Comparison of ENCODE assay signal across 8 cellular contexts in genomic region chr11:95067828-95068244, GRCh38. TPM values are rescaled to one million over a fixed set of nuclear protein-coding genes. Genes with fewer than 3 reads are reported as not detected.
DNase-seq lines count a peak whose midpoint lies in the region; ATAC-seq and TF ChIP-seq lines count a peak whose summit lies in the region.

No MANE protein-coding gene starts in this region.

- DNase-seq in HFFc6 (no peak), activated T-helper 1 cell treated with Interleukin-2 at 50 U/mL for 16 hours (ENCODE audit: low read depth) (peak; percentile 14), Right ventricle myocardium superior (no peak), prostate gland (ENCODE audit: low spot score) (no peak), GM13976 (ENCODE audit: low spot score) (no peak), NCI-H2196 treated with DMSO at 0.1 percent for 48 hours (lab: John Stamatoyannopoulos, UW; ENCODE audit: unreplicated experiment) (no peak)

- under 1% methylated on average over 17 of the region's 17 CpGs for WGBS in prostate gland

- TF ChIP-seq POLR2A in prostate gland (IDR thresholded peaks at IDR 0.05), result no peak

- 0 out of 22 replicates have a peak, but pooled peaks cover 0 to 6% (median 0%) of the 10 kb centered on the region in 11 experiments for H3K36me3 ChIP-seq in BLaER1 treated with 17β-estradiol and CSF1 and Interleukin-3, amounts not matched to agents 10 nM and 100 nM
- no peaks in the 10 kb centered on the region for H3K36me3 ChIP-seq in prostate gland

- H3K27ac Mint-ChIP-seq in HFFc6, result peak overlapping the region; percentile 97

- ATAC-seq in Right ventricle myocardium superior (ENCODE audit: poor library complexity) (peak; percentile 1), HG02973 (IDR thresholded peaks at IDR 0.05; ENCODE audit: unreplicated experiment) (no peak)

- H3K4me1 ChIP-seq in BLaER1 treated with 17β-estradiol and CSF1 and Interleukin-3, amounts not matched to agents 10 nM and 100 nM, result peaks cover 12 to 36% (median 21%) of the 10 kb centered on the region in 10 experiments
- no peaks in the 10 kb centered on the region for H3K4me1 ChIP-seq in prostate gland (replicated peaks)

- H3K27me3 ChIP-seq in BLaER1 treated with 17β-estradiol and CSF1 and Interleukin-3, amounts not matched to agents 10 nM and 100 nM, result no peaks in the 10 kb centered on the region
- no peaks in the 10 kb centered on the region for H3K27me3 ChIP-seq in prostate gland (replicated peaks; ENCODE audit: insufficient read depth)

- intact Hi-C loops in Right ventricle myocardium superior (cut with DNase I) (loop anchor here (2.0 to 10.0 kb wide), 2 partner anchors 83 to 697 kb away; no protein-coding TSS in a partner anchor), prostate gland (cut with DNase I) (loop anchor here (2.0 to 5.0 kb wide), 4 partner anchors 21 to 639 kb away; partner anchors contain the start of genes CWC15, ENDOD1 and KDM4D)

- H3K27me3 Mint-ChIP-seq in HFFc6 (ENCODE audit: insufficient read depth), result peaks cover 4% of the 10 kb centered on the region; the same call in 1 of the 2 replicates

- H3K9me3 ChIP-seq in BLaER1 treated with 17β-estradiol and CSF1 and Interleukin-3, amounts not matched to agents 10 nM and 100 nM (replicated peaks in 1 of 11), result no peaks in the 10 kb centered on the region
- H3K9me3 ChIP-seq in prostate gland, result no peaks in the 10 kb centered on the region

- in situ Hi-C loops in GM13976 (cut with MboI; ENCODE audit: low sequenced_read_pairs, unreplicated experiment), result no loop called here

- no peaks in the 10 kb centered on the region for H3K9me3 Mint-ChIP-seq in HFFc6

- H3K4me3 ChIP-seq in BLaER1 treated with 17β-estradiol and CSF1 and Interleukin-3, amounts not matched to agents 10 nM and 100 nM, result peak overlapping the region; percentile 80 to 97 (median 91)
- peak overlapping the region; percentile 85 to 86 for H3K4me3 ChIP-seq in prostate gland

- peaks cover 29% of the 10 kb centered on the region for H3K4me1 Mint-ChIP-seq in HFFc6 (ENCODE audit: low read depth)

- H4K20me1 ChIP-seq in BLaER1 treated with 17β-estradiol and CSF1 and Interleukin-3, amounts not matched to agents 10 nM and 100 nM, result peaks cover 0 to 8% (median 5%) of the 10 kb centered on the region in 11 experiments; a peak in 9 of 22 replicates

- H3K36me3 Mint-ChIP-seq in HFFc6 (ENCODE audit: low read depth), result peaks cover 9% of the 10 kb centered on the region; the same call in 1 of the 2 replicates

- no peak for TF ChIP-seq CTCF in HFFc6 (IDR thresholded peaks at IDR 0.05)
- TF ChIP-seq CTCF in prostate gland (IDR thresholded peaks at IDR 0.05), result no peak
- TF ChIP-seq CTCF in GM13976 (IDR thresholded peaks at IDR 0.05; ENCODE audit: borderline replicate concordance, control extremely low read depth, extremely low read depth, insufficient read depth, missing control alignments), result no peak

- H3K4me2 ChIP-seq in BLaER1 treated with 17β-estradiol and CSF1 and Interleukin-3, amounts not matched to agents 10 nM and 100 nM, result peak overlapping the region; percentile 69 to 92 (median 81)

- H3K27ac ChIP-seq in BLaER1 treated with 17β-estradiol and CSF1 and Interleukin-3, amounts not matched to agents 10 nM and 100 nM, result peak overlapping the region; percentile 79 to 96 (median 91)
- H3K27ac ChIP-seq in prostate gland, result peak overlapping the region; percentile 97 to 98

- peak overlapping the region; percentile 90 to 96 (median 93) for H3K9ac ChIP-seq in BLaER1 treated with 17β-estradiol and CSF1 and Interleukin-3, amounts not matched to agents 10 nM and 100 nM

- H3K4me3 Mint-ChIP-seq in HFFc6, result peak overlapping the region; percentile 100

RNA-seq across cellular contexts. Expression of gene SRSF8, which starts 1.1 kb away (rescaled TPM):
- 10 to 100 TPM; 27.7 to 35.6 (median 32.6) TPM for total RNA-seq in HFFc6 (2021; fragmentation: NEBNext Ultra II Directional; extraction: Animal tissue kit (Norgen Biotek cat#: 25700))
- total RNA-seq in Right ventricle myocardium superior, result 18.2 TPM
- total RNA-seq in prostate gland, result 10 to 100 TPM; 40.4 to 46.1 TPM

RNA-seq across cellular contexts. Expression of gene KDM4F, which starts 18.6 kb away (rescaled TPM):
- total RNA-seq in HFFc6 (2021; fragmentation: NEBNext Ultra II Directional; extraction: Animal tissue kit (Norgen Biotek cat#: 25700)), result not detected
- total RNA-seq in Right ventricle myocardium superior (not detected), prostate gland (not detected)

RNA-seq across cellular contexts. Expression of gene ENDOD1, which starts 21.8 kb away (rescaled TPM):
- 10 to 100 TPM; 23.1 to 27.3 (median 25.3) TPM for total RNA-seq in HFFc6 (2021; fragmentation: NEBNext Ultra II Directional; extraction: Animal tissue kit (Norgen Biotek cat#: 25700))
- total RNA-seq in Right ventricle myocardium superior (10.4 TPM), prostate gland (10 to 100 TPM; 49.6 to 79.8 TPM)

RNA-seq across cellular contexts. Expression of gene KDM4E, which starts 42.8 kb away (rescaled TPM):
- not detected for total RNA-seq in HFFc6 (2021; fragmentation: NEBNext Ultra II Directional; extraction: Animal tissue kit (Norgen Biotek cat#: 25700))
- total RNA-seq in Right ventricle myocardium superior (not detected), prostate gland (not detected)
